In genomic region chr6:14022673-14023072, GRCh38 we compare ENCODE assay signal across 36 cellular contexts.
"Had no signal": no experiment of that assay in that cellular context is flagged by ENCODE, and none has a peak within 500 bp of the region (broad histone marks: within the 10 kb centered on the region; RNA-seq: fewer than 3 reads in every experiment).

No MANE protein-coding gene starts in this region.

- FAIRE-seq: astrocyte, TTC549 had no signal

- H3K4me1 ChIP-seq: adrenal gland, breast epithelium had no signal

- H3K27ac ChIP-seq: adrenal gland, body of pancreas, brain microvascular endothelial cell, breast epithelium, cardiac muscle cell, VCaP had no signal

- H3K9me3 ChIP-seq: adrenal gland, body of pancreas, breast epithelium had no signal

- H3K27me3 ChIP-seq: adrenal gland, body of pancreas, brain microvascular endothelial cell, breast epithelium had no signal

- ATAC-seq: activated CD8-positive, alpha-beta T cell treated with anti-CD3 and anti-CD28 coated beads for 36 hours; activated naive CD4-positive, alpha-beta T cell treated with anti-CD3 and anti-CD28 coated beads, Interleukin-2, amount 50 U/mL, for 72 hours; activated T-cell treated with anti-CD3 and anti-CD28 coated beads, Interleukin-2, amount 50 U/mL, for 4 hours; activated T-cell treated with anti-CD3 and anti-CD28 coated beads, Interleukin-2, amount 50 U/mL, for 72 hours; activated T-helper 17 cell treated with anti-CD3 and anti-CD28 coated beads, Interleukin-2, amount 50 U/mL, for 72 hours; body of pancreas; T-cell had no signal

- H3K36me3 ChIP-seq: adrenal gland, brain microvascular endothelial cell, breast epithelium, cardiac muscle cell had no signal

- DNase-seq: activated B cell treated with CpG ODN at 0.5 μM for 24 hours; activated CD4-positive, alpha-beta memory T cell treated with anti-CD3 and anti-CD28 coated beads for 36 hours; activated CD4-positive, alpha-beta T cell treated with anti-CD3 and anti-CD28 coated beads for 4 hours; activated CD4-positive, alpha-beta T cell treated with anti-CD3 and anti-CD28 coated beads, Interleukin-2, amount 10 ng/mL, durations not matched to agents 24 days and 14 days; activated CD4-positive, alpha-beta T cell treated with anti-CD3 and anti-CD28 coated beads, Interleukin-2, amount 50 U/mL, for 1 hour; activated CD4-positive, alpha-beta T cell treated with anti-CD3 and anti-CD28 coated beads, Interleukin-2, amount 50 U/mL, for 4 hours; activated CD4-positive, CD25-positive, alpha-beta regulatory T cell treated with anti-CD3 and anti-CD28 coated beads, Interleukin-2, amount 50 U/mL, for 72 hours; activated CD8-positive, alpha-beta memory T cell treated with anti-CD3 and anti-CD28 coated beads, Interleukin-2, amount 50 U/mL, for 4 hours; activated CD8-positive, alpha-beta T cell treated with anti-CD3 and anti-CD28 coated beads for 36 hours; activated effector memory CD4-positive, alpha-beta T cell treated with anti-CD3 and anti-CD28 coated beads, Interleukin-2, amount 50 U/mL, for 16 hours; activated gamma-delta T cell treated with Interleukin-2 at 50 U/mL for 16 hours; activated naive CD4-positive, alpha-beta T cell; activated naive CD4-positive, alpha-beta T cell treated with anti-CD3 and anti-CD28 coated beads for 36 hours; activated naive CD4-positive, alpha-beta T cell treated with anti-CD3 and anti-CD28 coated beads, Interleukin-2, amount 50 U/mL, for 16 hours; activated naive CD8-positive, alpha-beta T cell treated with anti-CD3 and anti-CD28 coated beads for 36 hours; activated T-cell treated with anti-CD3 and anti-CD28 coated beads for 4 hours; activated T-cell treated with anti-CD3 and anti-CD28 coated beads, Interleukin-2, amount 50 U/mL, for 1 hour; activated T-cell treated with anti-CD3 and anti-CD28 coated beads, Interleukin-2, amount 50 U/mL, for 4 hours; activated T-cell treated with anti-CD3 and anti-CD28 coated beads, Interleukin-2, amount 50 U/mL, for 72 hours; adrenal gland; amniotic stem cell; aorta; body of pancreas; brain microvascular endothelial cell; caudate nucleus; cerebellar nuclear complex; T-cell; T-helper 2 cell; T-helper 9 cell had no signal

- H3K4me3 ChIP-seq: adrenal gland, body of pancreas, breast epithelium, cardiac muscle cell had no signal
